Comparison of ENCODE assay signal across 22 cellular contexts in the genomic region with DNA sequence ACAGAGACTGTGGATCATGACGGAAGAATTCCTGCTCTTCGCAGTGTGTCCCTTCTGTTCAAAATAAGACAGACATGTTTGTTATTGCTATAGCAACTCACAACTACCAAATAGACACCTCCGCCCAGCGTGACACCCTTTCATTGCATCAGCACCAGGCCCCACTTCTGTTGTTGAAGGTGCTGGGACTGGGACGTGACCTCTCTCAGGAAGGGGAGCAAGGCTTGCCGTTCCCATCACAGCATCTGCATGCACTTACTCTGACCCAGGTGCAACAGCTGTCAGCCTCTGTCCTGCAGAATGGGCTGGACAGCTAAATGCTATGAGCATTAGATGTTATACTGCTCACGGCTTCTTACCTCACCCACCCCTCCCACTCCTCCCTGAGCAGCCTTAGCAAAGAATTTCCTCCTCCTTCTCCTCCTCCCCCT.
A peak's percentile ranks its signal among the peaks of the same experiment; 100 is the strongest.
DNase-seq lines count a peak whose midpoint lies in the region; ATAC-seq and TF ChIP-seq lines count a peak whose summit lies in the region.
"Had no signal": no experiment of that assay in that cellular context is flagged by ENCODE, and none has a peak within 500 bp of the region (broad histone marks: within the 10 kb centered on the region; RNA-seq: fewer than 3 reads in every experiment).

No MANE protein-coding gene starts in this region.

- H3F3A ChIP-seq in GM23338 (replicated peaks; ENCODE audit: low read depth) = no peaks in the 10 kb centered on the region

- no peaks in the 10 kb centered on the region for H3K9me2 ChIP-seq in GM23338 (ENCODE audit: insufficient read depth)

- H3K4me1 ChIP-seq in GM23338 (ENCODE audit: insufficient read depth) (peaks cover 5% of the 10 kb centered on the region; the same call in 1 of the 2 replicates), endodermal cell (ENCODE audit: control insufficient read depth, insufficient read depth, low read length) (peaks cover 7% of the 10 kb centered on the region), iPS-18a (ENCODE audit: control insufficient read depth, low read depth, low read length) (peaks cover 12% of the 10 kb centered on the region), rectal smooth muscle tissue (ENCODE audit: control insufficient read depth, insufficient read depth, low read length) (peaks cover 13% of the 10 kb centered on the region)
- H3K4me1 ChIP-seq: parathyroid adenoma had no signal

- peaks cover 3% of the 10 kb centered on the region for H3K27me3 Mint-ChIP-seq in GM23338 (ENCODE audit: insufficient read depth, low read depth, poor library complexity)
- H3K27me3 Mint-ChIP-seq in endodermal cell (ENCODE audit: insufficient read depth) = peaks cover 4% of the 10 kb centered on the region

- H3K9me3 ChIP-seq in endodermal cell (ENCODE audit: control insufficient read depth, low read length) (no peaks in the 10 kb centered on the region), iPS-18a (ENCODE audit: control insufficient read depth, low read depth, low read length) (no peaks in the 10 kb centered on the region)

- H2AFZ ChIP-seq in GM23338 = no peak overlapping the region
- H2AFZ ChIP-seq: parathyroid adenoma had no signal

- no peak overlapping the region for H3K4me2 ChIP-seq in GM23338
- H3K4me2 ChIP-seq: smooth muscle cell had no signal

- H3K4me3 ChIP-seq in GM23338 = no peak overlapping the region
- no peak overlapping the region for H3K4me3 ChIP-seq in endodermal cell (ENCODE audit: low read length)
- H3K4me3 ChIP-seq in iPS-18a (ENCODE audit: low read length) = no peak overlapping the region
- no peak overlapping the region for H3K4me3 ChIP-seq in rectal smooth muscle tissue (ENCODE audit: low read length)
- H3K4me3 ChIP-seq: SK-N-MC, smooth muscle cell had no signal

- no peak for TF ChIP-seq CTCF in GM23338 (conservative IDR thresholded peaks at IDR 0.05; ENCODE audit: low read depth in 2 of 2)
- TF ChIP-seq CTCF in endodermal cell (conservative IDR thresholded peaks at IDR 0.05) = no peak

- DNase-seq in GM23338 (ENCODE audit: low spot score) = peak; percentile 30
- DNase-seq in endodermal cell = peak; percentile 74
- DNase-seq in 8988T = no peak
- DNase-seq in stimulated activated CD4-positive, alpha-beta T cell treated with anti-CD3 and anti-CD28 coated beads, Interleukin-15, amount 100 ng/mL, for 24 hours = no peak
- no peak for DNase-seq in NCI-H345 treated with DMSO at 0.1 percent for 48 hours (lab: John Stamatoyannopoulos, UW; ENCODE audit: unreplicated experiment)
- DNase-seq in NCI-H1694 (lab: John Stamatoyannopoulos, UW) = no peak
- DNase-seq: ACHN; activated CD4-positive, alpha-beta T cell treated with anti-CD3 and anti-CD28 coated beads, Interleukin-2, amount 50 U/mL, for 1 hour; naive B cell; NCI-H187; NCI-H226; stimulated activated CD4-positive, alpha-beta T cell treated with anti-CD3 and anti-CD28 coated beads, Interleukin-4, amount 100 ng/mL, for 1 hour; stimulated activated naive CD8-positive, alpha-beta T cell treated with anti-CD3 and anti-CD28 coated beads, Interleukin-15, amount 100 ng/mL, for 72 hours had no signal

- ATAC-seq in GM23338 = peak; percentile 59
- ATAC-seq: stimulated activated naive CD8-positive, alpha-beta T cell treated with anti-CD3 and anti-CD28 coated beads, Interleukin-15, amount 100 ng/mL, for 72 hours had no signal

- H3K27ac ChIP-seq in GM23338 (ENCODE audit: low read depth) = no peak overlapping the region
- no peak overlapping the region for H3K27ac ChIP-seq in endodermal cell (ENCODE audit: low read depth, low read length)
- no peak overlapping the region for H3K27ac ChIP-seq in iPS-18a (ENCODE audit: low read length)
- H3K27ac ChIP-seq in rectal smooth muscle tissue (ENCODE audit: low read depth, low read length) = peak overlapping the region; percentile 33
- H3K27ac ChIP-seq: HL-60, parathyroid adenoma, SK-N-MC, VCaP had no signal

- H3K36me3 ChIP-seq in GM23338 (ENCODE audit: insufficient read depth) (no peaks in the 10 kb centered on the region), endodermal cell (ENCODE audit: control insufficient read depth, insufficient read depth, low read length) (no peaks in the 10 kb centered on the region), iPS-18a (ENCODE audit: control insufficient read depth, low read depth, low read length) (no peaks in the 10 kb centered on the region), rectal smooth muscle tissue (ENCODE audit: control insufficient read depth, insufficient read depth, low read length) (no peaks in the 10 kb centered on the region)

- H3K9me3 Mint-ChIP-seq in GM23338 = no peaks in the 10 kb centered on the region
- no peaks in the 10 kb centered on the region for H3K9me3 Mint-ChIP-seq in endodermal cell
- H3K9me3 Mint-ChIP-seq: stimulated activated naive CD8-positive, alpha-beta T cell treated with anti-CD3 and anti-CD28 coated beads, Interleukin-15, amount 100 ng/mL, for 72 hours had no signal

- H3K27me3 ChIP-seq in GM23338 (ENCODE audit: insufficient read depth) = no peaks in the 10 kb centered on the region
- H3K27me3 ChIP-seq in endodermal cell (ENCODE audit: control insufficient read depth, insufficient read depth, low read length, poor library complexity, severe bottlenecking) = no peaks in the 10 kb centered on the region
- H3K27me3 ChIP-seq in iPS-18a (ENCODE audit: control insufficient read depth, insufficient read depth, low read length) = no peaks in the 10 kb centered on the region
- H3K27me3 ChIP-seq in rectal smooth muscle tissue (ENCODE audit: control insufficient read depth, insufficient read depth, low read length) = no peaks in the 10 kb centered on the region

- H3K36me3 Mint-ChIP-seq in GM23338 (ENCODE audit: low read depth) (no peaks in the 10 kb centered on the region), endodermal cell (ENCODE audit: low read depth) (no peaks in the 10 kb centered on the region)
- H3K36me3 Mint-ChIP-seq: brain, CD14-positive monocyte, naive B cell had no signal

- WGBS in endodermal cell (ENCODE audit: insufficient coverage in 1 of 2, insufficient read length in 1 of 2), 2 experiments = 70 to 73% methylated on average over 2 to 7 of the region's 7 CpGs

- H4K20me1 ChIP-seq in GM23338 (replicated peaks; ENCODE audit: insufficient read depth) = no peaks in the 10 kb centered on the region

- no peak overlapping the region for H3K9ac ChIP-seq in endodermal cell (ENCODE audit: extremely low read depth, low read length, poor library complexity, severe bottlenecking)
- peak overlapping the region; percentile 21 for H3K9ac ChIP-seq in iPS-18a (ENCODE audit: low read length)
- H3K9ac ChIP-seq in rectal smooth muscle tissue (ENCODE audit: low read length) = no peak overlapping the region
- H3K9ac ChIP-seq: parathyroid adenoma had no signal

- H3K27ac Mint-ChIP-seq in GM23338 = 0 out of 2 replicates have a peak overlapping the region, but pooled peaks have one; percentile 45
- H3K27ac Mint-ChIP-seq in endodermal cell = no peak overlapping the region
- H3K27ac Mint-ChIP-seq: CD14-positive monocyte; naive B cell; stimulated activated naive CD8-positive, alpha-beta T cell treated with anti-CD3 and anti-CD28 coated beads, Interleukin-15, amount 100 ng/mL, for 72 hours had no signal

- no peaks in the 10 kb centered on the region for H3K79me2 ChIP-seq in GM23338 (replicated peaks; ENCODE audit: insufficient read depth)
- H3K79me2 ChIP-seq: parathyroid adenoma had no signal

- no peak overlapping the region for H3K4me3 Mint-ChIP-seq in GM23338
- no peak overlapping the region for H3K4me3 Mint-ChIP-seq in endodermal cell
- H3K4me3 Mint-ChIP-seq: CD14-positive monocyte; naive B cell; stimulated activated naive CD8-positive, alpha-beta T cell treated with anti-CD3 and anti-CD28 coated beads, Interleukin-15, amount 100 ng/mL, for 72 hours had no signal

- H3K4me1 Mint-ChIP-seq in GM23338 (peaks cover 27% of the 10 kb centered on the region), endodermal cell (peaks cover 14% of the 10 kb centered on the region)
- H3K4me1 Mint-ChIP-seq: CD14-positive monocyte, naive B cell had no signal

TF ChIP-seq in GM23338, 12 proteins besides CTCF, POLR2A, EP300 and RAD21 (continues in another document):
- TF ChIP-seq ETS1 (IDR thresholded peaks at IDR 0.05) (no peak), EZH2 (IDR thresholded peaks at IDR 0.05; ENCODE audit: low read depth, unreplicated experiment) (no peak), POLR2AphosphoS5 (IDR thresholded peaks at IDR 0.05; ENCODE audit: low read depth) (no peak), NANOG (IDR thresholded peaks at IDR 0.05; ENCODE audit: borderline replicate concordance) (no peak), STAT1 (IDR thresholded peaks at IDR 0.05; ENCODE audit: unreplicated experiment) (no peak)

Comparison
In these comparisons a context has a peak if more than half of its experiments do, and no peak if none do; other contexts are left out.
1. DNase-seq: peak in GM23338 (single experiment) and endodermal cell (single experiment); none in 8988T (single experiment), stimulated activated CD4-positive, alpha-beta T cell treated with anti-CD3 and anti-CD28 coated beads, Interleukin-15, amount 100 ng/mL, for 24 hours (single experiment), NCI-H345 treated with DMSO at 0.1 percent for 48 hours (single experiment) and NCI-H1694 (single experiment).